11 cellular contexts compared by ENCODE assay signal in genomic region chr6:6586671-6587526, GRCh38. TPM values are rescaled to one million over a fixed set of nuclear protein-coding genes. Genes with fewer than 3 reads are reported as not detected.
DNase-seq lines count a peak whose midpoint lies in the region; ATAC-seq and TF ChIP-seq lines count a peak whose summit lies in the region.
"Had no signal": no experiment of that assay in that cellular context is flagged by ENCODE, and none has a peak within 500 bp of the region (broad histone marks: within the 10 kb centered on the region; RNA-seq: fewer than 3 reads in every experiment).

No MANE protein-coding gene starts in this region.

- TF ChIP-seq CTCF in GM12864 (IDR thresholded peaks at IDR 0.05; ENCODE audit: low read depth, low read length, missing control alignments) (no peak), type B pancreatic cell (conservative IDR thresholded peaks at IDR 0.05) (no peak)
- TF ChIP-seq CTCF in activated CD8-positive, alpha-beta T cell treated with anti-CD3 and anti-CD28 coated beads for 36 hours (IDR thresholded peaks at IDR 0.05) = no peak

- H3K36me3 Mint-ChIP-seq in activated CD8-positive, alpha-beta T cell treated with anti-CD3 and anti-CD28 coated beads for 36 hours (ENCODE audit: low read depth) = no peaks in the 10 kb centered on the region
- no peaks in the 10 kb centered on the region for H3K36me3 Mint-ChIP-seq in type B pancreatic cell

- ATAC-seq in GM19372 (IDR thresholded peaks at IDR 0.05; ENCODE audit: low read depth, unreplicated experiment) = peak; percentile 34
- ATAC-seq in HG03064 (IDR thresholded peaks at IDR 0.05; ENCODE audit: low read depth, unreplicated experiment) = peak; percentile 54
- peak; percentile 31 for ATAC-seq in activated CD8-positive, alpha-beta T cell treated with anti-CD3 and anti-CD28 coated beads for 36 hours

- DNase-seq in GM12864 (ENCODE audit: low read depth) (peak; percentile 93), GM19238 (ENCODE audit: insufficient read length, low spot score) (no peak), type B pancreatic cell (ENCODE audit: extremely low spot score, unreplicated experiment) (no peak), cerebellar cortex (ENCODE audit: low spot score) (no peak), NCI-H2107 (lab: John Stamatoyannopoulos, UW) (no peak)
- DNase-seq in activated CD8-positive, alpha-beta T cell treated with anti-CD3 and anti-CD28 coated beads for 36 hours = no peak
- DNase-seq: foreskin melanocyte, NCI-H345, pancreas had no signal

- no peaks in the 10 kb centered on the region for H3K27me3 Mint-ChIP-seq in activated CD8-positive, alpha-beta T cell treated with anti-CD3 and anti-CD28 coated beads for 36 hours
- peaks cover 4% of the 10 kb centered on the region for H3K27me3 Mint-ChIP-seq in type B pancreatic cell

- CTCF ChIA-PET in activated CD8-positive, alpha-beta T cell treated with anti-CD3 and anti-CD28 coated beads for 36 hours (lab: Charles Lee) = interaction anchor here (1.0 kb wide), 1 partner anchor 10 kb away, joined by 3 read pairs; no protein-coding TSS in a partner anchor

- peak overlapping the region; percentile 35 for H3K27ac Mint-ChIP-seq in activated CD8-positive, alpha-beta T cell treated with anti-CD3 and anti-CD28 coated beads for 36 hours
- H3K27ac Mint-ChIP-seq in type B pancreatic cell = no peak overlapping the region

- H3K4me1 Mint-ChIP-seq in activated CD8-positive, alpha-beta T cell treated with anti-CD3 and anti-CD28 coated beads for 36 hours (ENCODE audit: low read depth) = peaks cover 35% of the 10 kb centered on the region
- peaks cover 15% of the 10 kb centered on the region for H3K4me1 Mint-ChIP-seq in type B pancreatic cell (ENCODE audit: unreplicated experiment)

- H3K9me3 Mint-ChIP-seq in activated CD8-positive, alpha-beta T cell treated with anti-CD3 and anti-CD28 coated beads for 36 hours = peaks cover 3% of the 10 kb centered on the region
- no peaks in the 10 kb centered on the region for H3K9me3 Mint-ChIP-seq in type B pancreatic cell

- POLR2A ChIA-PET in activated CD8-positive, alpha-beta T cell treated with anti-CD3 and anti-CD28 coated beads for 36 hours (lab: Charles Lee) = no interaction called here

- peak overlapping the region; percentile 57 for H3K4me3 ChIP-seq in GM12864 (ENCODE audit: low read depth, low read length)
- H3K4me3 ChIP-seq: pancreas had no signal

- intact Hi-C loops in activated CD8-positive, alpha-beta T cell treated with anti-CD3 and anti-CD28 coated beads for 36 hours (cut with micrococcal nuclease) = no loop called here

- peak overlapping the region; percentile 40 for H3K4me3 Mint-ChIP-seq in activated CD8-positive, alpha-beta T cell treated with anti-CD3 and anti-CD28 coated beads for 36 hours
- no peak overlapping the region for H3K4me3 Mint-ChIP-seq in type B pancreatic cell

RNA-seq across cellular contexts. Expression of gene LY86, which starts 1.6 kb away (rescaled TPM):
- under 1 TPM in 1 of 2 experiments, not detected in 1; 0.32 TPM for total RNA-seq in activated CD8-positive, alpha-beta T cell treated with anti-CD3 and anti-CD28 coated beads for 36 hours
- not detected in 2 replicates for total RNA-seq in type B pancreatic cell (ENCODE audit: low replicate concordance)
